11 cellular contexts compared by ENCODE assay signal in genomic region chr1:43451701-43452532, GRCh38. TPM values are rescaled to one million over a fixed set of nuclear protein-coding genes. Genes with fewer than 3 reads are reported as not detected.
DNase-seq lines count a peak whose midpoint lies in the region; ATAC-seq and TF ChIP-seq lines count a peak whose summit lies in the region.
"Had no signal": no experiment of that assay in that cellular context is flagged by ENCODE, and none has a peak within 500 bp of the region (broad histone marks: within the 10 kb centered on the region; RNA-seq: fewer than 3 reads in every experiment).

No MANE protein-coding gene starts in this region.

- H3K4me1 Mint-ChIP-seq in CD4-positive, alpha-beta memory T cell: peaks cover 12 to 29% (median 21%) of the 10 kb centered on the region in 4 donors
- peaks cover 17% of the 10 kb centered on the region for H3K4me1 Mint-ChIP-seq in dendritic cell treated with granulocyte-macrophage colony-stimulating factor and Interleukin-4, amounts not matched to agents 40 ng/mL and 50 ng/mL, for 4 days (ENCODE audit: low read depth)
- H3K4me1 Mint-ChIP-seq in nephron progenitor cell: peaks cover 32% of the 10 kb centered on the region

- no peak overlapping the region for H3K27ac ChIP-seq in CD4-positive, alpha-beta memory T cell (ENCODE audit: low read depth, low read length)
- H3K27ac ChIP-seq in Peyer's patch: peak overlapping the region in 1 of 4 donors; percentile 94

- peaks cover 12% of the 10 kb centered on the region for H3K4me1 ChIP-seq in CD4-positive, alpha-beta memory T cell (ENCODE audit: insufficient read depth, low read length)
- H3K4me1 ChIP-seq in Peyer's patch: peaks cover 0 to 34% (median 0%) of the 10 kb centered on the region in 4 donors

- POLR2A ChIA-PET in CD4-positive, alpha-beta memory T cell (lab: Charles Lee; ENCODE audit: partially characterized antibody): interaction anchor here (3.5 to 4.3 kb wide), 2 partner anchors 10 to 63 kb away, joined by 18 to 41 read pairs; partner anchors contain the start of genes MED8 and SZT2

- no peaks in the 10 kb centered on the region for H3K9me3 ChIP-seq in CD4-positive, alpha-beta memory T cell (ENCODE audit: control insufficient read depth in 1 of 2, low read length in 2 of 2)
- H3K9me3 ChIP-seq in Peyer's patch: no peaks in the 10 kb centered on the region

- H3K9me3 Mint-ChIP-seq in CD4-positive, alpha-beta memory T cell: no peaks in the 10 kb centered on the region
- no peaks in the 10 kb centered on the region for H3K9me3 Mint-ChIP-seq in dendritic cell treated with granulocyte-macrophage colony-stimulating factor and Interleukin-4, amounts not matched to agents 40 ng/mL and 50 ng/mL, for 4 days
- H3K9me3 Mint-ChIP-seq in nephron progenitor cell: peaks cover 15% of the 10 kb centered on the region

- TF ChIP-seq POLR2A in Peyer's patch (IDR thresholded peaks at IDR 0.05): no peak

- peaks cover 0 to 4% of the 10 kb centered on the region in 2 donors for H3K27me3 Mint-ChIP-seq in CD4-positive, alpha-beta memory T cell
- H3K27me3 Mint-ChIP-seq in dendritic cell treated with granulocyte-macrophage colony-stimulating factor and Interleukin-4, amounts not matched to agents 40 ng/mL and 50 ng/mL, for 4 days: peaks cover 8% of the 10 kb centered on the region
- peaks cover 3% of the 10 kb centered on the region for H3K27me3 Mint-ChIP-seq in nephron progenitor cell (ENCODE audit: low read depth, poor library complexity)

- H3K27ac Mint-ChIP-seq in CD4-positive, alpha-beta memory T cell: peak overlapping the region; percentile 53 to 88 (median 77)
- peak overlapping the region; percentile 0 for H3K27ac Mint-ChIP-seq in dendritic cell treated with granulocyte-macrophage colony-stimulating factor and Interleukin-4, amounts not matched to agents 40 ng/mL and 50 ng/mL, for 4 days
- peak overlapping the region; percentile 54 for H3K27ac Mint-ChIP-seq in nephron progenitor cell

- no peak overlapping the region for H3K4me3 ChIP-seq in CD4-positive, alpha-beta memory T cell (ENCODE audit: low read length in 2 of 2)
- H3K4me3 ChIP-seq in Peyer's patch: no peak overlapping the region

- intact Hi-C loops in CD4-positive, alpha-beta memory T cell (cut with micrococcal nuclease): loop anchor here (5.0 kb wide), 3 partner anchors 85 to 280 kb away; partner anchors contain the start of genes CFAP57, EBNA1BP2, ELOVL1 and ST3GAL3
- intact Hi-C loops in dendritic cell treated with granulocyte-macrophage colony-stimulating factor and Interleukin-4, amounts not matched to agents 40 ng/mL and 50 ng/mL, for 4 days (cut with micrococcal nuclease): no loop called here

- no peak for TF ChIP-seq CTCF in Peyer's patch (IDR thresholded peaks at IDR 0.05)
- TF ChIP-seq CTCF in nephron progenitor cell (IDR thresholded peaks at IDR 0.05): no peak

- CTCF ChIA-PET in CD4-positive, alpha-beta memory T cell (lab: Charles Lee; ENCODE audit: partially characterized antibody): no interaction called here

- no peak for DNase-seq in CD4-positive, alpha-beta memory T cell
- DNase-seq in Peyer's patch (peak; percentile 14 to 47 (median 43)), nephron progenitor cell (no peak), COR-L47 (lab: John Stamatoyannopoulos, UW) (no peak)
- no peak for DNase-seq in stimulated activated CD4-positive, alpha-beta T cell treated with anti-CD3 and anti-CD28 coated beads, Interleukin-4, amount 100 ng/mL, for 1 hour
- no peak for DNase-seq in central memory CD4-positive, alpha-beta T cell
- DNase-seq: activated CD4-positive, alpha-beta T cell treated with anti-CD3 and anti-CD28 coated beads for 48 hours; activated gamma-delta T cell treated with Interleukin-2 at 50 U/mL for 16 hours; stimulated activated naive CD4-positive, alpha-beta T cell treated with Interleukin-2 at 50 U/mL for 16 hours had no signal

- peaks cover 26% of the 10 kb centered on the region for H3K36me3 ChIP-seq in CD4-positive, alpha-beta memory T cell (ENCODE audit: insufficient read depth, low read length)
- peaks cover 0 to 46% (median 0%) of the 10 kb centered on the region in 3 donors for H3K36me3 ChIP-seq in Peyer's patch

- H3K4me3 Mint-ChIP-seq in CD4-positive, alpha-beta memory T cell: peak overlapping the region in 7 of 8 donors; percentile 67 to 93 (median 79)
- no peak overlapping the region for H3K4me3 Mint-ChIP-seq in dendritic cell treated with granulocyte-macrophage colony-stimulating factor and Interleukin-4, amounts not matched to agents 40 ng/mL and 50 ng/mL, for 4 days
- H3K4me3 Mint-ChIP-seq in nephron progenitor cell: peak overlapping the region; percentile 83

- H3K36me3 Mint-ChIP-seq in CD4-positive, alpha-beta memory T cell: peaks cover 25 to 49% of the 10 kb centered on the region in 2 donors
- peaks cover 61% of the 10 kb centered on the region for H3K36me3 Mint-ChIP-seq in dendritic cell treated with granulocyte-macrophage colony-stimulating factor and Interleukin-4, amounts not matched to agents 40 ng/mL and 50 ng/mL, for 4 days (ENCODE audit: low read depth)
- peaks cover 52% of the 10 kb centered on the region for H3K36me3 Mint-ChIP-seq in nephron progenitor cell (ENCODE audit: low read depth)

- no peak for ATAC-seq in HG03280 (IDR thresholded peaks at IDR 0.05; ENCODE audit: unreplicated experiment)

- no peaks in the 10 kb centered on the region for H3K27me3 ChIP-seq in CD4-positive, alpha-beta memory T cell (ENCODE audit: insufficient read depth, low read length)
- H3K27me3 ChIP-seq in Peyer's patch: no peaks in the 10 kb centered on the region

RNA-seq across cellular contexts. Expression of gene HYI, which starts 1.8 kb away (rescaled TPM):
- 10 to 100 TPM; 30.7 to 33.9 TPM for total RNA-seq in CD4-positive, alpha-beta memory T cell
- 1 to 10 TPM; 7.3 to 7.7 TPM for polyA plus RNA-seq in CD4-positive, alpha-beta memory T cell
- 100 to 1,000 TPM; 127 to 210 (median 169) TPM for total RNA-seq in Peyer's patch

Comparison
In these comparisons a context has a peak if more than half of its experiments do, and no peak if none do; other contexts are left out.
1. DNase-seq: peak in Peyer's patch (3 of 3); none in CD4-positive, alpha-beta memory T cell (0 of 5), nephron progenitor cell (single experiment), COR-L47 (single experiment), stimulated activated CD4-positive, alpha-beta T cell treated with anti-CD3 and anti-CD28 coated beads, Interleukin-4, amount 100 ng/mL, for 1 hour (single experiment) and central memory CD4-positive, alpha-beta T cell (single experiment).
2. H3K27ac Mint-ChIP-seq: peak in every context shown above with its lines; median percentile 77 in CD4-positive, alpha-beta memory T cell; 54 in nephron progenitor cell; 0 in dendritic cell treated with granulocyte-macrophage colony-stimulating factor and Interleukin-4, amounts not matched to agents 40 ng/mL and 50 ng/mL, for 4 days.